In the genomic region with DNA sequence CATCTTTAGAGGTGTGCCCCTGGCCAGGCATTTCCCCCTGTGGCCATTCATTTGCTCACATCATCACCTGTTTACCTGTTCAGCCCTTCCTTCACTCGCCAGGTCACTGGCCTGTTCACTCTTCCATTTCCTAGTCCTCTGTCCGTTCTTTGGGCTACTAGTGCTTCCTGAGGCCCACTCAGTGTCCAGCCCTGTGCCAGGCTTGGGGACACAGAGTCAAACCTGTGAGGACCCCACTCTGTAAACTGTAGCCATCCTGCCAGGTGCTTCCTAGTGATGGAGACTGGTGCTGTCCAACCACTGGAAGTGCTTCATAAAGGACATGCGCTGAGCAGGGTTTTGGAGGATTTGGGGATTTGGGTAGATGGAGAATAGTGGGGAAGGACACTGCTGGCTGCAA, we compare ENCODE assay signal across 20 cellular contexts.
"Had no signal": no experiment of that assay in that cellular context is flagged by ENCODE, and none has a peak within 500 bp of the region (broad histone marks: within the 10 kb centered on the region; RNA-seq: fewer than 3 reads in every experiment).

No MANE protein-coding gene starts in this region.

- H3K36me3 ChIP-seq: prostate gland, stomach, thoracic aorta, transverse colon had no signal

- H3K4me3 ChIP-seq: hepatocyte, prostate gland, skin epidermis, stomach, thoracic aorta, transverse colon had no signal

- DNase-seq: cortex of kidney; dorsolateral prefrontal cortex; effector CD8-positive, alpha-beta T cell; foreskin melanocyte; left colon; mesendoderm; naive thymus-derived CD4-positive, alpha-beta T cell; nephron progenitor cell; stimulated activated CD4-positive, alpha-beta T cell treated with anti-CD3 and anti-CD28 coated beads, Interleukin-2, amount 100 ng/mL, for 24 hours; stimulated activated CD4-positive, alpha-beta T cell treated with anti-CD3 and anti-CD28 coated beads, Interleukin-4, amount 100 ng/mL, for 4 hours; stimulated activated naive CD4-positive, alpha-beta T cell; stomach; substantia nigra; transverse colon had no signal

- H3K27ac Mint-ChIP-seq: nephron progenitor cell had no signal

- H3K9ac ChIP-seq: parathyroid adenoma had no signal

- H3K4me3 Mint-ChIP-seq: nephron progenitor cell had no signal

- H3K27ac ChIP-seq: hepatocyte, parathyroid adenoma, prostate gland, skin epidermis, stomach, thoracic aorta, transverse colon had no signal

- ATAC-seq: left colon; naive thymus-derived CD4-positive, alpha-beta T cell; sciatic nerve had no signal

- H3K36me3 Mint-ChIP-seq: naive thymus-derived CD4-positive, alpha-beta T cell had no signal

- H3K9me3 ChIP-seq: prostate gland, stomach, thoracic aorta, transverse colon had no signal

- H3K9me3 Mint-ChIP-seq: nephron progenitor cell had no signal
